In genomic region chr1:55720243-55720642, GRCh38 we compare ENCODE assay signal across 15 cellular contexts.
DNase-seq lines count a peak whose midpoint lies in the region; ATAC-seq, FAIRE-seq and TF ChIP-seq lines count a peak whose summit lies in the region.
"Had no signal": no experiment of that assay in that cellular context is flagged by ENCODE, and none has a peak within 500 bp of the region (broad histone marks: within the 10 kb centered on the region; RNA-seq: fewer than 3 reads in every experiment).

No MANE protein-coding gene starts in this region.

- intact Hi-C loops in posterior cingulate gyrus (cut with DNase I): no loop called here

- no peak for FAIRE-seq in astrocyte (lab: Jason Lieb, UNC)

- peaks cover 42% of the 10 kb centered on the region for H3F3A ChIP-seq in smooth muscle cell (ENCODE audit: low read depth)

- ATAC-seq in activated naive CD8-positive, alpha-beta T cell treated with anti-CD3 and anti-CD28 coated beads, Interleukin-2, amount 50 U/mL, for 24 hours: no peak
- ATAC-seq in GM19351 (IDR thresholded peaks at IDR 0.05; ENCODE audit: unreplicated experiment): no peak
- ATAC-seq in HG03139 (IDR thresholded peaks at IDR 0.05; ENCODE audit: unreplicated experiment): no peak
- ATAC-seq: stimulated activated naive CD8-positive, alpha-beta T cell treated with anti-CD3 and anti-CD28 coated beads, Interleukin-15, Interleukin-2, amounts not matched to agents 100 U/mL and 50 U/mL, for 24 hours had no signal

- TF ChIP-seq CTCF in HEK293 (tag by site-specific recombination; IDR thresholded peaks at IDR 0.05) (no peak), astrocyte (IDR thresholded peaks at IDR 0.05; ENCODE audit: insufficient read depth, low read depth, low read length) (no peak), hepatocyte (IDR thresholded peaks at IDR 0.05; ENCODE audit: poor library complexity) (no peak), smooth muscle cell (IDR thresholded peaks at IDR 0.05; ENCODE audit: borderline replicate concordance, insufficient read depth, poor library complexity, severe bottlenecking) (no peak)

- CTCF ChIA-PET in HEK293 (lab: Yijun Ruan, JAX): no interaction called here

- H3K79me2 ChIP-seq in astrocyte (ENCODE audit: insufficient read depth, low read length) (no peaks in the 10 kb centered on the region), hepatocyte (no peaks in the 10 kb centered on the region), smooth muscle cell (ENCODE audit: low read depth) (no peaks in the 10 kb centered on the region)

- no peak overlapping the region for H3K4me3 Mint-ChIP-seq in astrocyte (ENCODE audit: unreplicated experiment)
- H3K4me3 Mint-ChIP-seq in activated naive CD8-positive, alpha-beta T cell treated with anti-CD3 and anti-CD28 coated beads, Interleukin-2, amount 50 U/mL, for 24 hours: no peak overlapping the region

- no peak overlapping the region for H3K27ac ChIP-seq in HEK293 (ENCODE audit: extremely low read depth, low read depth, low read length)
- peak overlapping the region; percentile 24 for H3K27ac ChIP-seq in astrocyte (ENCODE audit: low read depth, low read length)
- H3K27ac ChIP-seq in hepatocyte: peak overlapping the region; percentile 84
- peak overlapping the region; percentile 90 for H3K27ac ChIP-seq in smooth muscle cell (ENCODE audit: low read depth)
- H3K27ac ChIP-seq: dorsolateral prefrontal cortex, WERI-Rb-1 had no signal

- H3K9me3 ChIP-seq in HEK293 (ENCODE audit: control insufficient read depth, insufficient read depth, low read depth, low read length) (no peaks in the 10 kb centered on the region), astrocyte (ENCODE audit: insufficient read depth, low read depth, low read length) (no peaks in the 10 kb centered on the region), hepatocyte (ENCODE audit: low read depth) (no peaks in the 10 kb centered on the region), smooth muscle cell (replicated peaks; ENCODE audit: low read depth) (no peaks in the 10 kb centered on the region)

- H2AFZ ChIP-seq in astrocyte (ENCODE audit: low read depth, low read length) (no peak overlapping the region), hepatocyte (no peak overlapping the region), smooth muscle cell (ENCODE audit: low read depth) (no peak overlapping the region)

- no peaks in the 10 kb centered on the region for H3K36me3 ChIP-seq in HEK293 (ENCODE audit: control insufficient read depth in 2 of 2, insufficient read depth in 1 of 2, low read length in 2 of 2)
- H3K36me3 ChIP-seq in astrocyte (ENCODE audit: insufficient read depth, low read length): no peaks in the 10 kb centered on the region
- no peaks in the 10 kb centered on the region for H3K36me3 ChIP-seq in hepatocyte (replicated peaks; ENCODE audit: insufficient read depth, low read depth)
- H3K36me3 ChIP-seq in smooth muscle cell (ENCODE audit: low read depth): no peaks in the 10 kb centered on the region
- H3K36me3 ChIP-seq: WERI-Rb-1 had no signal

- 60% methylated on average over 3 of the region's 3 CpGs for WGBS in hepatocyte (ENCODE audit: low lambda C conversion rate, missing lambda C conversion rate)
- 60% methylated on average over 3 of the region's 3 CpGs for WGBS in smooth muscle cell (ENCODE audit: low lambda C conversion rate)

- H3K27me3 ChIP-seq in astrocyte (ENCODE audit: insufficient read depth, low read length) (no peaks in the 10 kb centered on the region), hepatocyte (no peaks in the 10 kb centered on the region), smooth muscle cell (ENCODE audit: low read depth) (no peaks in the 10 kb centered on the region)

- no peaks in the 10 kb centered on the region for H3K36me3 Mint-ChIP-seq in astrocyte (ENCODE audit: low read depth, unreplicated experiment)
- H3K36me3 Mint-ChIP-seq in activated naive CD8-positive, alpha-beta T cell treated with anti-CD3 and anti-CD28 coated beads, Interleukin-2, amount 50 U/mL, for 24 hours (ENCODE audit: low read depth): no peaks in the 10 kb centered on the region

- POLR2A ChIA-PET in HEK293 (lab: Yijun Ruan, JAX): no interaction called here

- H3K9me3 Mint-ChIP-seq in astrocyte (ENCODE audit: unreplicated experiment): no peaks in the 10 kb centered on the region
- no peaks in the 10 kb centered on the region for H3K9me3 Mint-ChIP-seq in activated naive CD8-positive, alpha-beta T cell treated with anti-CD3 and anti-CD28 coated beads, Interleukin-2, amount 50 U/mL, for 24 hours

- H3K4me1 ChIP-seq in HEK293 (ENCODE audit: control insufficient read depth, insufficient read depth, low read length): no peaks in the 10 kb centered on the region
- H3K4me1 ChIP-seq in astrocyte (ENCODE audit: insufficient read depth, low read length): peaks cover 68% of the 10 kb centered on the region
- peaks cover 31% of the 10 kb centered on the region for H3K4me1 ChIP-seq in hepatocyte (ENCODE audit: insufficient read depth)
- H3K4me1 ChIP-seq in smooth muscle cell (ENCODE audit: low read depth): peaks cover 38% of the 10 kb centered on the region

- peaks cover 23% of the 10 kb centered on the region for H3K4me1 Mint-ChIP-seq in astrocyte (ENCODE audit: low read depth, unreplicated experiment)
- no peaks in the 10 kb centered on the region for H3K4me1 Mint-ChIP-seq in activated naive CD8-positive, alpha-beta T cell treated with anti-CD3 and anti-CD28 coated beads, Interleukin-2, amount 50 U/mL, for 24 hours

- H3K9me2 ChIP-seq in hepatocyte (replicated peaks; ENCODE audit: insufficient read depth): no peaks in the 10 kb centered on the region

- H3K4me2 ChIP-seq in astrocyte (ENCODE audit: low read length) (no peak overlapping the region), hepatocyte (no peak overlapping the region), smooth muscle cell (no peak overlapping the region)

- H3K27ac Mint-ChIP-seq in astrocyte (ENCODE audit: unreplicated experiment): no peak overlapping the region
- no peak overlapping the region for H3K27ac Mint-ChIP-seq in activated naive CD8-positive, alpha-beta T cell treated with anti-CD3 and anti-CD28 coated beads, Interleukin-2, amount 50 U/mL, for 24 hours

- peaks cover 4% of the 10 kb centered on the region for H3K27me3 Mint-ChIP-seq in astrocyte (ENCODE audit: low read depth, unreplicated experiment)
- H3K27me3 Mint-ChIP-seq in activated naive CD8-positive, alpha-beta T cell treated with anti-CD3 and anti-CD28 coated beads, Interleukin-2, amount 50 U/mL, for 24 hours: peaks cover 2% of the 10 kb centered on the region

- H4K20me1 ChIP-seq in astrocyte (ENCODE audit: insufficient read depth, low read length) (no peaks in the 10 kb centered on the region), hepatocyte (ENCODE audit: insufficient read depth, poor library complexity, severe bottlenecking) (no peaks in the 10 kb centered on the region), smooth muscle cell (ENCODE audit: low read depth) (no peaks in the 10 kb centered on the region)

- H3K4me3 ChIP-seq in HEK293 (ENCODE audit: low read depth, low read length): no peak overlapping the region
- H3K4me3 ChIP-seq in astrocyte (ENCODE audit: insufficient read depth, low read depth, low read length): no peak overlapping the region
- H3K4me3 ChIP-seq in hepatocyte: no peak overlapping the region
- no peak overlapping the region for H3K4me3 ChIP-seq in smooth muscle cell
- H3K4me3 ChIP-seq: dorsolateral prefrontal cortex had no signal

- peak overlapping the region; percentile 3 for H3K9ac ChIP-seq in astrocyte (ENCODE audit: low read length)
- no peak overlapping the region for H3K9ac ChIP-seq in smooth muscle cell (ENCODE audit: low read depth)

- no peak for DNase-seq in astrocyte (ENCODE audit: low read depth)
- DNase-seq in hepatocyte (ENCODE audit: low spot score): peak; percentile 31
- DNase-seq in smooth muscle cell (lab: John Stamatoyannopoulos, UW; ENCODE audit: unreplicated experiment): no peak
- no peak for DNase-seq in activated naive CD8-positive, alpha-beta T cell treated with anti-CD3 and anti-CD28 coated beads, Interleukin-2, amount 50 U/mL, for 24 hours
- no peak for DNase-seq in posterior cingulate gyrus
- DNase-seq: activated T-cell treated with anti-CD3 and anti-CD28 coated beads for 4 hours; NCI-H345; SHP77 treated with DMSO at 0.1 percent for 48 hours; stimulated activated CD4-positive, alpha-beta T cell treated with anti-CD3 and anti-CD28 coated beads, Interleukin-4, amount 100 ng/mL, for 4 hours; stimulated activated naive CD8-positive, alpha-beta T cell treated with anti-CD3 and anti-CD28 coated beads, Interleukin-15, Interleukin-2, amounts not matched to agents 100 U/mL and 50 U/mL, for 24 hours; WERI-Rb-1 had no signal

TF ChIP-seq in HEK293, 187 proteins besides CTCF, POLR2A, EP300 and RAD21:
- TF ChIP-seq ZIC2 (tag by site-specific recombination; IDR thresholded peaks at IDR 0.05): peak; percentile 51; the same call in 1 of the 2 replicates
- no peak for TF ChIP-seq ZNF157 (tag by site-specific recombination; IDR thresholded peaks at IDR 0.05)
- TF ChIP-seq ZNF341 (tag by site-specific recombination; IDR thresholded peaks at IDR 0.05; ENCODE audit: low read depth): peak; percentile 39; the same call in 1 of the 2 replicates
- no peak for TF ChIP-seq ZNF530 (tag by site-specific recombination; IDR thresholded peaks at IDR 0.05; ENCODE audit: low read depth)
